Comparison of ENCODE assay signal across 1 cellular context in the genomic region with DNA sequence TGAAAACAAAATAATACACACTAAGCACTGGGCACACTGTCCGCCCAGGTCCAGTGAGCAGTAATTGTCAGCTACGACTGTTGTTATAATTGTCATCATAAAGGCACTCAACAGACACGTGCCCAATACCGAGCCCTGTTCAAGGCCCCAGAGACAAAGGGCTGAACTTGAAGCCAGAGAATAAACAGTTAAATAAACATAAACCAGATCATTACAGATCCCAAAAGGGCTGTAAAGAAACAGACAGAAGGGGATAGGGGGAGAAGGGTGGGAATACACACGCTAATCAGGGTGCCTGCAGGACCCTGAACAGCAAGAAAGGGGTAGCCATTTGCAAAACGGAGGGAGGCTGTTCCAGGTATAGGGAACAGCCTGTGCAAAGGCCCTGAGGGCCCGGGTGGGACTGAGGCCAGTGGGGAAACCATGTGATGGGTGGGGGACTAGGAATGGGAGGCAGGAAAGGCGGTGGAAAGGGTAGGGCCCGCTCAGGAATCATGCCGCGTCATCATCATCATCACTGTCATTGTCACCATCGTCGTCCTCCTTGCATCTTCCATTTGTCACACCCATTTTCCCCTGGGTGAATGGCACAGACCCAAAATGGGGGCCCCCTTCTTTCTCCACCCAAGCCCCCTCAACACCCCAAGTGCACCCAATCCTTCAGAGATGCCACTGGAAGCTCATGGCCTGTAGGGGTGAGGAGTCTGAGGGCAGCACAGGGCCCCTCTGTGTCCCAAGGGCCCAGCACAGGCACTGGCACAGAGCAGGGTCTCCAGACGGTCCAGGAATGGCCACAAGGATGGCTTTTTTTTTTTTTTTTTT.
A peak's percentile ranks its signal among the peaks of the same experiment; 100 is the strongest.
TF ChIP-seq lines count a peak whose summit lies in the region.

No MANE protein-coding gene starts in this region.

TF ChIP-seq in endothelial cell of umbilical vein, 7 proteins besides CTCF, POLR2A, EP300 and RAD21:
- peak; percentile 38 for TF ChIP-seq POLR2AphosphoS5 (IDR thresholded peaks at IDR 0.05; ENCODE audit: insufficient read depth, low read depth, low read length)
- no peak for TF ChIP-seq GATA2 (IDR thresholded peaks at IDR 0.05; ENCODE audit: insufficient read depth, insufficient read length, low read depth, low read length)
